In genomic region chr13:30148791-30149190, GRCh38 we compare ENCODE assay signal across 15 cellular contexts.
DNase-seq lines count a peak whose midpoint lies in the region; ATAC-seq and TF ChIP-seq lines count a peak whose summit lies in the region.
"Had no signal": no experiment of that assay in that cellular context is flagged by ENCODE, and none has a peak within 500 bp of the region (broad histone marks: within the 10 kb centered on the region; RNA-seq: fewer than 3 reads in every experiment).

No MANE protein-coding gene starts in this region.

- H2AFZ ChIP-seq in OCI-LY3 (ENCODE audit: low read depth, low read length) = no peak overlapping the region

- CTCF ChIA-PET in activated naive CD4-positive, alpha-beta T cell treated with anti-CD3 and anti-CD28 coated beads, Interleukin-2, amount 10 ng/mL, durations not matched to agents 7 days and 5 days (lab: Charles Lee) = interaction anchor here (2.3 to 14.6 kb wide), 2 partner anchors 10 to 17 kb away, joined by 11 to 144 read pairs; no protein-coding TSS in a partner anchor

- no peaks in the 10 kb centered on the region for H3K27me3 ChIP-seq in OCI-LY3 (ENCODE audit: low read depth, low read length)
- H3K27me3 ChIP-seq: transverse colon had no signal

- no peak overlapping the region for H3K9ac ChIP-seq in OCI-LY3 (ENCODE audit: low read length)

- H3K27me3 Mint-ChIP-seq in activated naive CD4-positive, alpha-beta T cell treated with anti-CD3 and anti-CD28 coated beads, Interleukin-2, amount 10 ng/mL, durations not matched to agents 7 days and 5 days = no peaks in the 10 kb centered on the region
- peaks cover 21% of the 10 kb centered on the region for H3K27me3 Mint-ChIP-seq in stimulated activated memory B cell treated with anti-CD40 and anti-IgM and Interleukin-4, amounts not matched to agents 10 μg/mL and 1 μg/mL and 100 μg/mL, for 72 hours

- peaks cover 14% of the 10 kb centered on the region for H3K9me3 Mint-ChIP-seq in activated naive CD4-positive, alpha-beta T cell treated with anti-CD3 and anti-CD28 coated beads, Interleukin-2, amount 10 ng/mL, durations not matched to agents 7 days and 5 days
- no peaks in the 10 kb centered on the region for H3K9me3 Mint-ChIP-seq in stimulated activated memory B cell treated with anti-CD40 and anti-IgM and Interleukin-4, amounts not matched to agents 10 μg/mL and 1 μg/mL and 100 μg/mL, for 72 hours

- H3K4me3 ChIP-seq in OCI-LY3 (ENCODE audit: low read length) = no peak overlapping the region
- H3K4me3 ChIP-seq: psoas muscle, transverse colon had no signal

- DNase-seq in activated naive CD4-positive, alpha-beta T cell treated with anti-CD3 and anti-CD28 coated beads, Interleukin-2, amount 10 ng/mL, durations not matched to agents 7 days and 5 days = no peak
- no peak for DNase-seq in activated naive CD4-positive, alpha-beta T cell treated with anti-CD3 and anti-CD28 coated beads, Interleukin-2, amount 50 U/mL, for 16 hours
- DNase-seq in cerebellum (ENCODE audit: low spot score) = peak; percentile 80
- no peak for DNase-seq in Ammon's horn (ENCODE audit: low spot score)
- DNase-seq in kidney tubule cell (ENCODE audit: low spot score) = no peak
- DNase-seq: amygdala, COR-L47, islet precursor cell, mesenchymal stem cell, NCI-H1105, psoas muscle, transverse colon had no signal

- peak overlapping the region; percentile 99 for H3K27ac Mint-ChIP-seq in activated naive CD4-positive, alpha-beta T cell treated with anti-CD3 and anti-CD28 coated beads, Interleukin-2, amount 10 ng/mL, durations not matched to agents 7 days and 5 days
- peak overlapping the region; percentile 93 for H3K27ac Mint-ChIP-seq in stimulated activated memory B cell treated with anti-CD40 and anti-IgM and Interleukin-4, amounts not matched to agents 10 μg/mL and 1 μg/mL and 100 μg/mL, for 72 hours

- peaks cover 25% of the 10 kb centered on the region for H3K36me3 Mint-ChIP-seq in activated naive CD4-positive, alpha-beta T cell treated with anti-CD3 and anti-CD28 coated beads, Interleukin-2, amount 10 ng/mL, durations not matched to agents 7 days and 5 days
- no peaks in the 10 kb centered on the region for H3K36me3 Mint-ChIP-seq in stimulated activated memory B cell treated with anti-CD40 and anti-IgM and Interleukin-4, amounts not matched to agents 10 μg/mL and 1 μg/mL and 100 μg/mL, for 72 hours

- no peak for ATAC-seq in stimulated activated memory B cell treated with anti-CD40 and anti-IgM and Interleukin-4, amounts not matched to agents 10 μg/mL and 1 μg/mL and 100 μg/mL, for 72 hours
- no peak for ATAC-seq in HG02981 (IDR thresholded peaks at IDR 0.05; ENCODE audit: unreplicated experiment)
- ATAC-seq: psoas muscle had no signal

- peak overlapping the region; percentile 17 for H3K4me3 Mint-ChIP-seq in activated naive CD4-positive, alpha-beta T cell treated with anti-CD3 and anti-CD28 coated beads, Interleukin-2, amount 10 ng/mL, durations not matched to agents 7 days and 5 days
- no peak overlapping the region for H3K4me3 Mint-ChIP-seq in stimulated activated memory B cell treated with anti-CD40 and anti-IgM and Interleukin-4, amounts not matched to agents 10 μg/mL and 1 μg/mL and 100 μg/mL, for 72 hours

- peaks cover 92% of the 10 kb centered on the region for H3K4me1 Mint-ChIP-seq in activated naive CD4-positive, alpha-beta T cell treated with anti-CD3 and anti-CD28 coated beads, Interleukin-2, amount 10 ng/mL, durations not matched to agents 7 days and 5 days
- peaks cover 46% of the 10 kb centered on the region for H3K4me1 Mint-ChIP-seq in stimulated activated memory B cell treated with anti-CD40 and anti-IgM and Interleukin-4, amounts not matched to agents 10 μg/mL and 1 μg/mL and 100 μg/mL, for 72 hours

- peak overlapping the region; percentile 96 for H3K27ac ChIP-seq in OCI-LY3 (ENCODE audit: low read length)
- H3K27ac ChIP-seq: psoas muscle had no signal

- no peaks in the 10 kb centered on the region for H3K9me3 ChIP-seq in OCI-LY3 (ENCODE audit: insufficient read depth, low read length)
- H3K9me3 ChIP-seq: psoas muscle, transverse colon had no signal

- no peaks in the 10 kb centered on the region for H4K20me1 ChIP-seq in OCI-LY3 (ENCODE audit: insufficient read depth, low read length)

- peaks cover 44% of the 10 kb centered on the region for H3K79me2 ChIP-seq in OCI-LY3 (ENCODE audit: low read length)

- peaks cover 99% of the 10 kb centered on the region for H3K4me1 ChIP-seq in OCI-LY3 (ENCODE audit: low read length)
- H3K4me1 ChIP-seq: psoas muscle had no signal

- no peak for TF ChIP-seq CTCF in OCI-LY3 (IDR thresholded peaks at IDR 0.05; ENCODE audit: low read depth, low read length)

- H3K36me3 ChIP-seq in OCI-LY3 (replicated peaks; ENCODE audit: low read depth, low read length) = peaks cover 53% of the 10 kb centered on the region
- H3K36me3 ChIP-seq: transverse colon had no signal

- H3K4me2 ChIP-seq in OCI-LY3 (ENCODE audit: low read length) = peak overlapping the region; percentile 74; the same call in 1 of the 2 replicates
